ENCODE assay signal across 15 cellular contexts in the genomic region with DNA sequence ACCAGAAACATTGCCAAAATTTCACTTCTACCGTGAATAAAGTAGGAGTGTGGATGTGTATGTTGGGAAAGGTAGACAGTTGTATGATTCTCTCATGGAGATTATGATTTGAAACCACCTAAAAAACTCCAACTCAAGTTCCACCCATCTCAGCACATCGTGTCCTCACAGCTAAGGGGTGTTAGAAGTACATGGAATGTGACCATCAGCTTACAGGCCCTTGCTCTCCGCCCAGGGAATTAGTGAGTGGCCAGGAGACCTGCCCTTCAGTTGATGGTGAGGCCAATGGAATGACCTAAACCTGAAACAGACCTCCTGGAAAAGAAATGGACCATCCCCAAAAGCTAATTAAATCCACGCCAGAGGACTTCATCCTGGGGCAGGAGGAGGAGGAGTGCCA. TPM values are rescaled to one million over a fixed set of nuclear protein-coding genes. Genes with fewer than 3 reads are reported as not detected.
DNase-seq lines count a peak whose midpoint lies in the region; ATAC-seq, FAIRE-seq and TF ChIP-seq lines count a peak whose summit lies in the region.
"Had no signal": no experiment of that assay in that cellular context is flagged by ENCODE, and none has a peak within 500 bp of the region (broad histone marks: within the 10 kb centered on the region; RNA-seq: fewer than 3 reads in every experiment).

No MANE protein-coding gene starts in this region.

- no peak for DNase-seq in activated CD8-positive, alpha-beta memory T cell treated with anti-CD3 and anti-CD28 coated beads, Interleukin-2, amount 10 ng/mL, durations not matched to agents 7 days and 5 days
- no peak for DNase-seq in RCC 7860 (ENCODE audit: low spot score)
- DNase-seq in germinal center (ENCODE audit: low spot score), result no peak
- DNase-seq: activated effector memory CD4-positive, alpha-beta T cell treated with anti-CD3 and anti-CD28 coated beads, Interleukin-2, amount 50 U/mL, for 16 hours; natural killer cell; NCI-H1092; T-helper 17 cell had no signal

- CTCF ChIA-PET in activated CD8-positive, alpha-beta memory T cell treated with anti-CD3 and anti-CD28 coated beads, Interleukin-2, amount 10 ng/mL, durations not matched to agents 7 days and 5 days (lab: Charles Lee), result no interaction called here

- H3K4me1 ChIP-seq in rectal smooth muscle tissue (ENCODE audit: control insufficient read depth, insufficient read depth, low read length), result no peaks in the 10 kb centered on the region

- H3K27ac Mint-ChIP-seq in brain, result no peak overlapping the region
- H3K27ac Mint-ChIP-seq in activated CD8-positive, alpha-beta memory T cell treated with anti-CD3 and anti-CD28 coated beads, Interleukin-2, amount 10 ng/mL, durations not matched to agents 7 days and 5 days, result no peak overlapping the region
- H3K27ac Mint-ChIP-seq: natural killer cell, T-helper 17 cell had no signal

- no peaks in the 10 kb centered on the region for H3K36me3 Mint-ChIP-seq in brain
- H3K36me3 Mint-ChIP-seq in activated CD8-positive, alpha-beta memory T cell treated with anti-CD3 and anti-CD28 coated beads, Interleukin-2, amount 10 ng/mL, durations not matched to agents 7 days and 5 days, result peaks cover 2% of the 10 kb centered on the region

- H3K9me3 Mint-ChIP-seq in brain, result peaks cover 2 to 15% (median 12%) of the 10 kb centered on the region in 5 experiments
- H3K9me3 Mint-ChIP-seq in activated CD8-positive, alpha-beta memory T cell treated with anti-CD3 and anti-CD28 coated beads, Interleukin-2, amount 10 ng/mL, durations not matched to agents 7 days and 5 days (ENCODE audit: low read depth), result no peaks in the 10 kb centered on the region

- H3K27me3 Mint-ChIP-seq in brain, result peaks cover 87% of the 10 kb centered on the region
- peaks cover 57% of the 10 kb centered on the region for H3K27me3 Mint-ChIP-seq in activated CD8-positive, alpha-beta memory T cell treated with anti-CD3 and anti-CD28 coated beads, Interleukin-2, amount 10 ng/mL, durations not matched to agents 7 days and 5 days

- H3K4me3 Mint-ChIP-seq in brain, result peak overlapping the region; percentile 88 to 93 (median 89)
- no peak overlapping the region for H3K4me3 Mint-ChIP-seq in activated CD8-positive, alpha-beta memory T cell treated with anti-CD3 and anti-CD28 coated beads, Interleukin-2, amount 10 ng/mL, durations not matched to agents 7 days and 5 days
- H3K4me3 Mint-ChIP-seq: natural killer cell, T-helper 17 cell had no signal

- no peak overlapping the region for H3K9ac ChIP-seq in rectal smooth muscle tissue (ENCODE audit: low read length)

- H3K4me1 Mint-ChIP-seq in brain, result peaks cover 16% of the 10 kb centered on the region
- peaks cover 4% of the 10 kb centered on the region for H3K4me1 Mint-ChIP-seq in activated CD8-positive, alpha-beta memory T cell treated with anti-CD3 and anti-CD28 coated beads, Interleukin-2, amount 10 ng/mL, durations not matched to agents 7 days and 5 days

- peaks cover 14% of the 10 kb centered on the region for H3K27me3 ChIP-seq in rectal smooth muscle tissue (ENCODE audit: control insufficient read depth, insufficient read depth, low read length)

- no peak for ATAC-seq in activated CD8-positive, alpha-beta memory T cell treated with anti-CD3 and anti-CD28 coated beads, Interleukin-2, amount 10 ng/mL, durations not matched to agents 7 days and 5 days
- ATAC-seq in HG03196 (IDR thresholded peaks at IDR 0.05; ENCODE audit: unreplicated experiment), result no peak
- ATAC-seq: HCT116, natural killer cell, T-helper 17 cell had no signal

- TF ChIP-seq CTCF in GM12875 (IDR thresholded peaks at IDR 0.05; ENCODE audit: borderline replicate concordance, insufficient read depth, low read depth, low read length), result no peak
- TF ChIP-seq CTCF in brain (conservative IDR thresholded peaks at IDR 0.05), result no peak

- FAIRE-seq in RCC 7860 (lab: Jason Lieb, UNC), result no peak

- no peak overlapping the region for H3K27ac ChIP-seq in rectal smooth muscle tissue (ENCODE audit: low read depth, low read length)

- H3K4me3 ChIP-seq in GM12875 (ENCODE audit: low read depth, low read length), result peak overlapping the region; percentile 62
- peak overlapping the region; percentile 64; the same call in 1 of the 2 replicates for H3K4me3 ChIP-seq in iPS-18c (ENCODE audit: insufficient read depth, low read depth, low read length)
- H3K4me3 ChIP-seq in rectal smooth muscle tissue (ENCODE audit: low read length), result peak overlapping the region; percentile 59

- peaks cover 2% of the 10 kb centered on the region for H3K9me3 ChIP-seq in iPS-18c (ENCODE audit: control insufficient read depth, insufficient read depth, low read length)

- no peaks in the 10 kb centered on the region for H3K36me3 ChIP-seq in rectal smooth muscle tissue (ENCODE audit: control insufficient read depth, insufficient read depth, low read length)

RNA-seq across cellular contexts. Expression of gene WNT2, which starts 2.1 kb away (rescaled TPM):
- 0.24 TPM for polyA plus RNA-seq in brain (ENCODE audit: insufficient read depth, low read depth, low replicate concordance)
- not detected for total RNA-seq in activated CD8-positive, alpha-beta memory T cell treated with anti-CD3 and anti-CD28 coated beads, Interleukin-2, amount 10 ng/mL, durations not matched to agents 7 days and 5 days
- total RNA-seq: HT1080, natural killer cell, NCI-H460, T-helper 17 cell had no signal
